In the genomic region with DNA sequence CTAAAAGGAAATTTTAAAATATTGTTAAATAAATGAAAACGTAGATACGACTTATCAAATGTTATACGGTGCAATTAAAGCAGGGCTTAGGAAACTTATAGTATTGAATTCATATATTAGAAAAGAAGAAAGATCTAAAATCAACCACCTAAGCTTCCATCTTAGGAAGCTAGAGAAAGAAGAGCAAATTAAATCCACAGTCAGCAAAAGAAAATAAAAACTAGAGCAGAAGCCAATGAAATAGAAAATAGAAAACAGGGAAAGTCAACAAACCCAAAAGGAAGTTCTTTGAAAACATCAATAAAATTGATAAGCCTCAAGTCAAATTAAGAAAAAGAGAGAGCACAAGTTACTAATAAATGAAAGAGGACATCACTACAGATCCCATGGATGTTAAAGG, we compare ENCODE assay signal across 2 cellular contexts.
TF ChIP-seq lines count a peak whose summit lies in the region.

No MANE protein-coding gene starts in this region.

TF ChIP-seq in A549, 52 proteins besides CTCF, POLR2A, EP300 and RAD21 (continued from another document):
- TF ChIP-seq, protein P1, sequence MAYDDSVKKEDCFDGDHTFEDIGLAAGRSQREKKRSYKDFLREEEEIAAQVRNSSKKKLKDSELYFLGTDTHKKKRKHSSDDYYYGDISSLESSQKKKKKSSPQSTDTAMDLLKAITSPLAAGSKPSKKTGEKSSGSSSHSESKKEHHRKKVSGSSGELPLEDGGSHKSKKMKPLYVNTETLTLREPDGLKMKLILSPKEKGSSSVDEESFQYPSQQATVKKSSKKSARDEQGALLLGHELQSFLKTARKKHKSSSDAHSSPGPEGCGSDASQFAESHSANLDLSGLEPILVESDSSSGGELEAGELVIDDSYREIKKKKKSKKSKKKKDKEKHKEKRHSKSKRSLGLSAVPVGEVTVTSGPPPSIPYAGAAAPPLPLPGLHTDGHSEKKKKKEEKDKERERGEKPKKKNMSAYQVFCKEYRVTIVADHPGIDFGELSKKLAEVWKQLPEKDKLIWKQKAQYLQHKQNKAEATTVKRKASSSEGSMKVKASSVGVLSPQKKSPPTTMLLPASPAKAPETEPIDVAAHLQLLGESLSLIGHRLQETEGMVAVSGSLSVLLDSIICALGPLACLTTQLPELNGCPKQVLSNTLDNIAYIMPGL (CRISPR knock-in tag; IDR thresholded peaks at IDR 0.05; ENCODE audit: borderline replicate concordance), result no peak
- TF ChIP-seq NFE2L2 (conservative IDR thresholded peaks at IDR 0.05; ENCODE audit: low read length) (no peak), MAFK (IDR thresholded peaks at IDR 0.05; ENCODE audit: partially characterized antibody) (peak; percentile 37), ZC3H11A (IDR thresholded peaks at IDR 0.05) (no peak)
TF ChIP-seq in A549: peak in this region for 1.

TF ChIP-seq in K562, 482 proteins besides CTCF, POLR2A, EP300 and RAD21 (continued from another document):
- TF ChIP-seq, protein P2, sequence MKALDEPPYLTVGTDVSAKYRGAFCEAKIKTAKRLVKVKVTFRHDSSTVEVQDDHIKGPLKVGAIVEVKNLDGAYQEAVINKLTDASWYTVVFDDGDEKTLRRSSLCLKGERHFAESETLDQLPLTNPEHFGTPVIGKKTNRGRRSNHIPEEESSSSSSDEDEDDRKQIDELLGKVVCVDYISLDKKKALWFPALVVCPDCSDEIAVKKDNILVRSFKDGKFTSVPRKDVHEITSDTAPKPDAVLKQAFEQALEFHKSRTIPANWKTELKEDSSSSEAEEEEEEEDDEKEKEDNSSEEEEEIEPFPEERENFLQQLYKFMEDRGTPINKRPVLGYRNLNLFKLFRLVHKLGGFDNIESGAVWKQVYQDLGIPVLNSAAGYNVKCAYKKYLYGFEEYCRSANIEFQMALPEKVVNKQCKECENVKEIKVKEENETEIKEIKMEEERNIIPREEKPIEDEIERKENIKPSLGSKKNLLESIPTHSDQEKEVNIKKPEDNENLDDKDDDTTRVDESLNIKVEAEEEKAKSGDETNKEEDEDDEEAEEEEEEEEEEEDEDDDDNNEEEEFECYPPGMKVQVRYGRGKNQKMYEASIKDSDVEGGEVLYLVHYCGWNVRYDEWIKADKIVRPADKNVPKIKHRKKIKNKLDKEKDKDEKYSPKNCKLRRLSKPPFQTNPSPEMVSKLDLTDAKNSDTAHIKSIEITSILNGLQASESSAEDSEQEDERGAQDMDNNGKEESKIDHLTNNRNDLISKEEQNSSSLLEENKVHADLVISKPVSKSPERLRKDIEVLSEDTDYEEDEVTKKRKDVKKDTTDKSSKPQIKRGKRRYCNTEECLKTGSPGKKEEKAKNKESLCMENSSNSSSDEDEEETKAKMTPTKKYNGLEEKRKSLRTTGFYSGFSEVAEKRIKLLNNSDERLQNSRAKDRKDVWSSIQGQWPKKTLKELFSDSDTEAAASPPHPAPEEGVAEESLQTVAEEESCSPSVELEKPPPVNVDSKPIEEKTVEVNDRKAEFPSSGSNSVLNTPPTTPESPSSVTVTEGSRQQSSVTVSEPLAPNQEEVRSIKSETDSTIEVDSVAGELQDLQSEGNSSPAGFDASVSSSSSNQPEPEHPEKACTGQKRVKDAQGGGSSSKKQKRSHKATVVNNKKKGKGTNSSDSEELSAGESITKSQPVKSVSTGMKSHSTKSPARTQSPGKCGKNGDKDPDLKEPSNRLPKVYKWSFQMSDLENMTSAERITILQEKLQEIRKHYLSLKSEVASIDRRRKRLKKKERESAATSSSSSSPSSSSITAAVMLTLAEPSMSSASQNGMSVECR (CRISPR knock-in tag; IDR thresholded peaks at IDR 0.05), result no peak
